In the genomic region with DNA sequence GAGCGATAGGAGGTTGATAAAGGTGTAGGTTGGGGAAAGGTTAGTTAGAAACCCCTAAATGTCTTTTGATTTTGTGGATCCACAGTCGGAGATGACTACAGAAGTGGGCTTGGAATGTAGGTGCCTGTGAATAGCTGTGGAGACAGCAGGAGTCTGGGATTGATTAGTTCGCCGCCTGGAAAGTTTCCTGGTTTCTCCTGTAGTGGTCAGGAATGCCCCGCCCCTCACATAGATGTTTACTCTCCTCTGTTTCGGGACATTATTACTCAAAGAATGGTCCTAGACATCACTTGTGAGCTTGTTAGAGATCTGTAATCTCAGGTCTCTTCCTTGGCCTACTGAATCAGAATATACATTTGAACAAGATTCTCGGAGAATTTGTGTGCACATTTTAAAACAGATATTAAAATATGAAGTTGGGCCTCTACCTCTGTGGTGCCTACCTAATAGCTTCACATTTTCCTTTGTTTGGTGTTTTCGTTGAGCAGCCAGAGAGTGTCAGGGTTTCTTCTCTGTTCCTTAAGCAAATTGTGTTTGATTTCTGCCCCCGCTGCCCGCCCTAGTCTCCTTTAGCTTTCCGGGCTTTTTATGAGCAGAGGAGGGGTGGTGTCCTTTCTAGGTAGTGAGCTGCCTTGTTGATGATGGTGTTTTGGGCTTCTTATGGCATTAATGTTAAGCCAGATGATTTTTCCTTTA, we compare ENCODE assay signal across 10 cellular contexts.
DNase-seq lines count a peak whose midpoint lies in the region; TF ChIP-seq lines count a peak whose summit lies in the region.
"Had no signal": no experiment of that assay in that cellular context is flagged by ENCODE, and none has a peak within 500 bp of the region (broad histone marks: within the 10 kb centered on the region; RNA-seq: fewer than 3 reads in every experiment).

No MANE protein-coding gene starts in this region.

- H4K20me1 ChIP-seq in GM23248 (ENCODE audit: insufficient read depth) = no peaks in the 10 kb centered on the region

- peaks cover 67% of the 10 kb centered on the region for H3K4me1 Mint-ChIP-seq in dendritic cell treated with granulocyte-macrophage colony-stimulating factor and Interleukin-4, amounts not matched to agents 40 ng/mL and 50 ng/mL, for 4 days (ENCODE audit: low read depth)
- H3K4me1 Mint-ChIP-seq in nephron = peaks cover 15% of the 10 kb centered on the region

- no peak for TF ChIP-seq CTCF in AG09319 (IDR thresholded peaks at IDR 0.05; ENCODE audit: low read depth, low read length)
- TF ChIP-seq CTCF in nephron (IDR thresholded peaks at IDR 0.05; ENCODE audit: unreplicated experiment in 3 of 3) = no peak

- WGBS in GM23248 (ENCODE audit: low coverage in 1 of 2, low lambda C conversion rate in 2 of 2, missing lambda C conversion rate in 2 of 2), 2 experiments = 68 to 70% methylated on average over 11 of the region's 11 CpGs

- intact Hi-C loops in dendritic cell treated with granulocyte-macrophage colony-stimulating factor and Interleukin-4, amounts not matched to agents 40 ng/mL and 50 ng/mL, for 4 days (cut with micrococcal nuclease) = no loop called here
- intact Hi-C loops in posterior cingulate gyrus (cut with DNase I) = no loop called here

- peaks cover 24% of the 10 kb centered on the region for H3K4me1 ChIP-seq in GM23248 (ENCODE audit: insufficient read depth)

- H3F3A ChIP-seq in GM23248 (ENCODE audit: insufficient read depth) = peaks cover 20% of the 10 kb centered on the region

- H3K4me3 Mint-ChIP-seq in dendritic cell treated with granulocyte-macrophage colony-stimulating factor and Interleukin-4, amounts not matched to agents 40 ng/mL and 50 ng/mL, for 4 days = no peak overlapping the region
- no peak overlapping the region for H3K4me3 Mint-ChIP-seq in nephron

- peak overlapping the region; percentile 45 for H3K27ac ChIP-seq in GM23248

- H3K9me3 ChIP-seq in GM23248 (ENCODE audit: low read depth) = no peaks in the 10 kb centered on the region

- peak; percentile 31 for DNase-seq in AG09319 (ENCODE audit: extremely low read depth, low read depth)
- peak; percentile 55 for DNase-seq in GM23248
- no peak for DNase-seq in posterior cingulate gyrus
- DNase-seq in NCI-H2081 (lab: John Stamatoyannopoulos, UW) = no peak
- no peak for DNase-seq in erythroblast (lab: John Stamatoyannopoulos, UW)
- DNase-seq in Ammon's horn (ENCODE audit: low spot score) = no peak
- DNase-seq: caudate nucleus, DMS79 had no signal

- H3K4me3 ChIP-seq in GM23248 = no peak overlapping the region

- H2AFZ ChIP-seq in GM23248 = no peak overlapping the region

- H3K36me3 ChIP-seq in GM23248 (ENCODE audit: low read depth) = peaks cover 29% of the 10 kb centered on the region; the same call in 1 of the 2 replicates

- H3K9me3 Mint-ChIP-seq in dendritic cell treated with granulocyte-macrophage colony-stimulating factor and Interleukin-4, amounts not matched to agents 40 ng/mL and 50 ng/mL, for 4 days = no peaks in the 10 kb centered on the region
- H3K9me3 Mint-ChIP-seq in nephron = no peaks in the 10 kb centered on the region

- H3K27me3 Mint-ChIP-seq in dendritic cell treated with granulocyte-macrophage colony-stimulating factor and Interleukin-4, amounts not matched to agents 40 ng/mL and 50 ng/mL, for 4 days = no peaks in the 10 kb centered on the region
- no peaks in the 10 kb centered on the region for H3K27me3 Mint-ChIP-seq in nephron (ENCODE audit: low read depth)

- in situ Hi-C loops in GM23248 (cut with MboI) = no loop called here

- no peaks in the 10 kb centered on the region for H3K9me2 ChIP-seq in GM23248 (ENCODE audit: insufficient read depth)

- H3K27ac Mint-ChIP-seq in dendritic cell treated with granulocyte-macrophage colony-stimulating factor and Interleukin-4, amounts not matched to agents 40 ng/mL and 50 ng/mL, for 4 days = peak overlapping the region; percentile 18
- H3K27ac Mint-ChIP-seq in nephron = peak overlapping the region in 2 of 3 experiments; percentile 44 to 59

- TF ChIP-seq POLR2A in erythroblast (IDR thresholded peaks at IDR 0.05; ENCODE audit: low read length) = no peak

- H3K4me2 ChIP-seq in GM23248 (ENCODE audit: unreplicated experiment) = peak overlapping the region; percentile 27

- peaks cover 100% of the 10 kb centered on the region for H3K79me2 ChIP-seq in GM23248 (ENCODE audit: insufficient read depth)

- no peaks in the 10 kb centered on the region for H3K27me3 ChIP-seq in GM23248 (replicated peaks; ENCODE audit: insufficient read depth)

- H3K9ac ChIP-seq in GM23248 = peak overlapping the region; percentile 9

- H3K36me3 Mint-ChIP-seq in dendritic cell treated with granulocyte-macrophage colony-stimulating factor and Interleukin-4, amounts not matched to agents 40 ng/mL and 50 ng/mL, for 4 days (ENCODE audit: low read depth) = peaks cover 82% of the 10 kb centered on the region
- H3K36me3 Mint-ChIP-seq in nephron (ENCODE audit: low read depth) = peaks cover 76% of the 10 kb centered on the region

Comparison
In these comparisons a context has a peak if more than half of its experiments do, and no peak if none do; other contexts are left out.
1. DNase-seq: peak in AG09319 (single experiment) and GM23248 (single experiment); none in posterior cingulate gyrus (0 of 10), NCI-H2081 (0 of 2), erythroblast (0 of 2) and Ammon's horn (single experiment).